ENCODE assay signal across 6 cellular contexts in the genomic region with DNA sequence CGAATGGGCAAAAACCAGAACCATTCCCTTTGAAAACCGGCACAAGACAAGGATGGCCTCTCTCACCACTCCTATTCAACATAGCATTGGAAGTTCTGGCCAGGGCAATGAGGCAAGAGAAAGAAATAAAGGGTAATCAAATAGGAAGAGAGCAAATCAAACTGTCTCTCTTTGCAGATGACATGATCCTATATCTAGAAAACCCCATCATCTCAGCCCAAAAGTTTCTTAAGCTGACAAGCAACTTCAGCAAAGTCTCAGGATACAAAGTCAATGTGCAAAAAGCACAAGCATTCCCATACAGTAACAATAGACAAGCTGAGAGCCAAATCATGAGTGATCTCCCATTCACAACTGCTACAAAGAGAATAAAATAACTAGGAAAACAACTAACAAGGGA. TPM values are rescaled to one million over a fixed set of nuclear protein-coding genes. Genes with fewer than 3 reads are reported as not detected.
DNase-seq lines count a peak whose midpoint lies in the region; ATAC-seq, FAIRE-seq and TF ChIP-seq lines count a peak whose summit lies in the region.
"Not testable (repeated sequence)": the region's sequence is repeated elsewhere in the genome, so short reads cannot be mapped to it uniquely, and the experiment has no call there.

No MANE protein-coding gene starts in this region.

- not testable (repeated sequence) for H3K9me3 ChIP-seq in HCT116 (ENCODE audit: control insufficient read depth in 1 of 2, insufficient read depth in 1 of 2, low read depth in 1 of 2, low read length in 2 of 2); HepG2 (ENCODE audit: low read length)

- CTCF ChIA-PET in Calu3 (lab: Charles Lee); WTC11 (lab: Charles Lee); HepG2 (lab: Yijun Ruan, JAX; ENCODE audit: low intra/inter-chr PET ratio, low total read pairs): not testable (repeated sequence)
- CTCF ChIA-PET in HCT116 (lab: Charles Lee), result interaction anchor here (1.4 kb wide), 1 partner anchor 12 kb away, joined by 3 read pairs; no protein-coding TSS in a partner anchor
- CTCF ChIA-PET in MCF 10A (lab: Yijun Ruan, JAX), result interaction anchor here (0.7 to 2.9 kb wide), 2 partner anchors 233 kb away, joined by 3 to 18 read pairs; no protein-coding TSS in a partner anchor

- intact Hi-C loops in Calu3 (cut with micrococcal nuclease; ENCODE audit: unreplicated experiment); HCT116 (cut with micrococcal nuclease); MCF 10A (cut with micrococcal nuclease); HepG2 (cut with micrococcal nuclease; ENCODE audit: unreplicated experiment): not testable (repeated sequence)

- peak overlapping the region; percentile 31 for H3K27ac ChIP-seq in 22Rv1
- H3K27ac ChIP-seq in HCT116 (ENCODE audit: low read depth, low read length); HepG2 (ENCODE audit: extremely low read length, insufficient read depth, low read length): not testable (repeated sequence)

- H3K4me1 Mint-ChIP-seq in Calu3 (ENCODE audit: low read depth, unreplicated experiment); WTC11; MCF 10A (ENCODE audit: insufficient read depth, unreplicated experiment): not testable (repeated sequence)

- TF ChIP-seq RAD21 in HCT116 (IDR thresholded peaks at IDR 0.05; ENCODE audit: low read depth); HepG2 (CRISPR knock-in tag; IDR thresholded peaks at IDR 0.05): not testable (repeated sequence)

- H3K4me1 ChIP-seq in HCT116 (ENCODE audit: control insufficient read depth in 1 of 2, insufficient read depth in 2 of 2, low read length in 2 of 2), result not testable (repeated sequence)
- H3K4me1 ChIP-seq in HepG2 (ENCODE audit: insufficient read depth, low read length), result peaks cover 17% of the 10 kb centered on the region

- not testable (repeated sequence) for ATAC-seq in HCT116, WTC11
- ATAC-seq in HepG2, result 0 out of 3 replicates have a peak, but pooled peaks have one; percentile 3

- not testable (repeated sequence) for H3K27me3 ChIP-seq in HCT116 (ENCODE audit: insufficient read depth, low read length); HepG2 (ENCODE audit: control insufficient read depth in 1 of 2, insufficient read depth in 2 of 2, low read length in 2 of 2)

- H3K36me3 Mint-ChIP-seq in Calu3 (ENCODE audit: insufficient read depth, unreplicated experiment), result peaks cover 32% of the 10 kb centered on the region
- not testable (repeated sequence) for H3K36me3 Mint-ChIP-seq in WTC11
- H3K36me3 Mint-ChIP-seq in MCF 10A (ENCODE audit: insufficient read depth, unreplicated experiment), result peaks cover 48% of the 10 kb centered on the region

- not testable (repeated sequence) for BruUV-seq in Calu3 (replicated peaks; lab: Mats Ljungman, UMichigan); HCT116 (replicated peaks; lab: Mats Ljungman, UMichigan); MCF 10A (replicated peaks; lab: Mats Ljungman, UMichigan); HepG2 (replicated peaks; lab: Mats Ljungman, UMichigan)

- H2AFZ ChIP-seq in HCT116 (ENCODE audit: low read depth, low read length, poor library complexity, severe bottlenecking); HepG2 (ENCODE audit: low read length): not testable (repeated sequence)

- peak overlapping the region; percentile 6 for H3K27ac Mint-ChIP-seq in Calu3 (ENCODE audit: unreplicated experiment)
- not testable (repeated sequence) for H3K27ac Mint-ChIP-seq in WTC11; MCF 10A (ENCODE audit: low read depth, unreplicated experiment)

- DNase-seq in Calu3; HCT116 (ENCODE audit: low read depth, low spot score); WTC11 (ENCODE audit: low spot score); HepG2 (ENCODE audit: low spot score): not testable (repeated sequence)
- peak; percentile 40 for DNase-seq in MCF 10A (ENCODE audit: unreplicated experiment)

- H3K4me3 Mint-ChIP-seq in Calu3 (ENCODE audit: low read depth, unreplicated experiment); WTC11; MCF 10A (ENCODE audit: unreplicated experiment): not testable (repeated sequence)

- in situ Hi-C loops in HepG2 (cut with HindIII; ENCODE audit: extremely low pct_ligation_motif_present, low pct_unique_long_range_greater_than_20kb), result not testable (repeated sequence)

- peaks cover 32 to 37% of the 10 kb centered on the region in 2 experiments for H3K36me3 ChIP-seq in HCT116 (ENCODE audit: control insufficient read depth in 1 of 2, insufficient read depth in 2 of 2, low read length in 2 of 2)
- not testable (repeated sequence) for H3K36me3 ChIP-seq in HepG2 (replicated peaks in 1 of 2; ENCODE audit: control insufficient read depth in 1 of 2, insufficient read depth in 2 of 2, low read length in 2 of 2)

- H4K20me1 ChIP-seq in HCT116 (ENCODE audit: insufficient read depth), result not testable (repeated sequence)
- peaks cover 18% of the 10 kb centered on the region for H4K20me1 ChIP-seq in HepG2 (ENCODE audit: insufficient read depth, low read length)

- not testable (repeated sequence) for H3K27me3 Mint-ChIP-seq in Calu3 (ENCODE audit: unreplicated experiment); WTC11 (ENCODE audit: low read depth); MCF 10A (ENCODE audit: insufficient read depth, unreplicated experiment)

- not testable (repeated sequence) for TF ChIP-seq EP300 in HepG2 (IDR thresholded peaks at IDR 0.05; ENCODE audit: low read depth in 2 of 2, low read length in 2 of 2); HepG2 (CRISPR knock-in tag; IDR thresholded peaks at IDR 0.05; ENCODE audit: borderline replicate concordance)

- WGBS in HepG2 (ENCODE audit: low lambda C conversion rate), result 21% methylated on average over 2 of the region's 2 CpGs

- not testable (repeated sequence) for FAIRE-seq in HepG2 (lab: Jason Lieb, UNC)

- RAD21 ChIA-PET in HCT116 (lab: Charles Lee; ENCODE audit: low non-redundant PET in 1 of 2, low total read pairs in 2 of 2, uncharacterized antibody in 2 of 2, unreplicated experiment in 2 of 2), result not testable (repeated sequence)

- POLR2A ChIA-PET in HCT116 (lab: Charles Lee); WTC11 (lab: Charles Lee); HepG2 (lab: Yijun Ruan, JAX): not testable (repeated sequence)
- POLR2A ChIA-PET in MCF 10A (lab: Yijun Ruan, JAX), result interaction anchor here (0.8 to 1.6 kb wide), 5 partner anchors 9 to 233 kb away, joined by 3 to 8 read pairs (median 5); no protein-coding TSS in a partner anchor

- not testable (repeated sequence) for H3K4me2 ChIP-seq in HCT116 (ENCODE audit: low read length); HepG2 (ENCODE audit: low read depth, low read length)

- H3K9me2 ChIP-seq in HCT116 (ENCODE audit: insufficient read depth), result not testable (repeated sequence)

- not testable (repeated sequence) for TF ChIP-seq CTCF in 22Rv1 (IDR thresholded peaks at IDR 0.05); Calu3 (IDR thresholded peaks at IDR 0.05; ENCODE audit: unreplicated experiment); HCT116 (IDR thresholded peaks at IDR 0.05 in 2 of 3, conservative IDR thresholded peaks at IDR 0.05 in 1 of 3; ENCODE audit: borderline replicate concordance in 1 of 3, insufficient read depth in 1 of 3, low read depth in 2 of 3, low read length in 2 of 3); WTC11 (IDR thresholded peaks at IDR 0.05); MCF 10A (IDR thresholded peaks at IDR 0.05; ENCODE audit: unreplicated experiment); HepG2 (CRISPR knock-in tag; IDR thresholded peaks at IDR 0.05)

- not testable (repeated sequence) for H3K9me3 Mint-ChIP-seq in Calu3 (ENCODE audit: low read depth, unreplicated experiment); WTC11; MCF 10A (ENCODE audit: unreplicated experiment)

- not testable (repeated sequence) for TF ChIP-seq POLR2A in HCT116 (IDR thresholded peaks at IDR 0.05; ENCODE audit: borderline replicate concordance, extremely low read depth, insufficient read depth, insufficient read length); HepG2 (IDR thresholded peaks at IDR 0.05; ENCODE audit: insufficient read depth in 1 of 2, low read depth in 2 of 2, low read length in 2 of 2)

- peaks cover 29% of the 10 kb centered on the region for H3K79me2 ChIP-seq in HCT116 (ENCODE audit: insufficient read depth, low read length)
- not testable (repeated sequence) for H3K79me2 ChIP-seq in HepG2 (ENCODE audit: insufficient read depth, low read length)

- H3K4me3 ChIP-seq in HCT116 (replicated peaks in 1 of 2; ENCODE audit: low read depth in 1 of 2, low read length in 2 of 2); HepG2 (replicated peaks in 1 of 3; ENCODE audit: insufficient read depth in 1 of 3, low read depth in 2 of 3, low read length in 3 of 3): not testable (repeated sequence)

- H3K9ac ChIP-seq in HCT116 (ENCODE audit: low read length); HepG2 (ENCODE audit: insufficient read depth, low read depth, low read length): not testable (repeated sequence)

RNA-seq across cellular contexts. Expression of gene PTP4A1, which starts 13.4 kb away (rescaled TPM):
- total RNA-seq in Calu3 (2022), result 97.3 and 110 TPM in 2 replicates
- 123 TPM for total RNA-seq in HCT116 (2021; ENCODE audit: unreplicated experiment)
- 47.5 and 61.8 TPM in 2 replicates for polyA plus RNA-seq in HCT116 (2012)
- 51.4 to 56.9 TPM (median 55.0 TPM) in 3 replicates for total RNA-seq in WTC11 (2021)
- total RNA-seq in MCF 10A (2022), result 239 and 382 TPM in 2 replicates
- total RNA-seq in HepG2 (2016; rRNA removed; fragmentation: Illumina TruSeq; extraction: Trizol), result 376 and 681 TPM in 2 replicates
- total RNA-seq in HepG2 (2016; cell fraction: cytosol; rRNA removed; fragmentation: Illumina TruSeq; extraction: Trizol; ENCODE audit: low read depth), result 72.5 and 82.8 TPM in 2 replicates
- total RNA-seq in HepG2 (2016; cell fraction: insoluble cytoplasmic fraction; rRNA removed; fragmentation: Illumina TruSeq; extraction: Trizol), result 381 and 654 TPM in 2 replicates
- total RNA-seq in HepG2 (2016; cell fraction: membrane; rRNA removed; fragmentation: Illumina TruSeq; extraction: Trizol), result 431 TPM in 2 replicates
- 336 and 365 TPM in 2 replicates for total RNA-seq in HepG2 (2016; cell fraction: nucleus; rRNA removed; fragmentation: Illumina TruSeq; extraction: Trizol)
- 127 and 141 TPM in 2 replicates for polyA plus RNA-seq in HepG2 (2011; rRNA removed)
- polyA plus RNA-seq in HepG2 (2011; cell fraction: cytosol; rRNA removed), result 61.2 and 126 TPM in 2 replicates
- polyA plus RNA-seq in HepG2 (2011; cell fraction: nucleus; rRNA removed), result 48.0 and 68.5 TPM in 2 replicates
- polyA plus RNA-seq in HepG2 (2012), result 273 TPM in 2 replicates
- polyA plus RNA-seq in HepG2 (2016; cell fraction: cytosol; fragmentation: Illumina TruSeq; extraction: Trizol; ENCODE audit: low read depth), result 53.9 and 75.2 TPM in 2 replicates
- 710 and 726 TPM in 2 replicates for polyA plus RNA-seq in HepG2 (2016; cell fraction: insoluble cytoplasmic fraction; fragmentation: Illumina TruSeq; extraction: Trizol; ENCODE audit: low read depth)
- 254 and 286 TPM in 2 replicates for polyA plus RNA-seq in HepG2 (2016; cell fraction: membrane; fragmentation: Illumina TruSeq; extraction: Trizol; ENCODE audit: low read depth)
- 411 and 435 TPM in 2 replicates for polyA plus RNA-seq in HepG2 (2016; cell fraction: nucleus; fragmentation: Illumina TruSeq; extraction: Trizol; ENCODE audit: insufficient read depth, low read depth)
- polyA minus RNA-seq in HepG2 (2011; rRNA and poly(A)+ RNA removed; ENCODE audit: low replicate concordance), result 36.0 and 84.0 TPM in 2 replicates
- 187 and 229 TPM in 2 replicates for polyA minus RNA-seq in HepG2 (2011; cell fraction: cytosol; rRNA and poly(A)+ RNA removed)
- 195 and 232 TPM in 2 replicates for polyA minus RNA-seq in HepG2 (2011; cell fraction: nucleus; rRNA and poly(A)+ RNA removed)

RNA-seq across cellular contexts. Expression of gene PHF3, which starts 50.0 kb away (rescaled TPM):
- 45.6 and 46.6 TPM in 2 replicates for total RNA-seq in Calu3 (2022)
- 51.1 TPM for total RNA-seq in HCT116 (2021; ENCODE audit: unreplicated experiment)
- polyA plus RNA-seq in HCT116 (2012), result 8.7 and 12.7 TPM in 2 replicates
- total RNA-seq in WTC11 (2021), result 50.2 to 56.4 TPM (median 52.6 TPM) in 3 replicates
- total RNA-seq in MCF 10A (2022), result 41.0 and 46.4 TPM in 2 replicates
- total RNA-seq in HepG2 (2016; rRNA removed; fragmentation: Illumina TruSeq; extraction: Trizol), result 70.4 and 96.2 TPM in 2 replicates
- 12.4 and 15.1 TPM in 2 replicates for total RNA-seq in HepG2 (2016; cell fraction: cytosol; rRNA removed; fragmentation: Illumina TruSeq; extraction: Trizol; ENCODE audit: low read depth)
- 65.9 and 83.2 TPM in 2 replicates for total RNA-seq in HepG2 (2016; cell fraction: insoluble cytoplasmic fraction; rRNA removed; fragmentation: Illumina TruSeq; extraction: Trizol)
- total RNA-seq in HepG2 (2016; cell fraction: membrane; rRNA removed; fragmentation: Illumina TruSeq; extraction: Trizol), result 28.6 and 32.3 TPM in 2 replicates
- total RNA-seq in HepG2 (2016; cell fraction: nucleus; rRNA removed; fragmentation: Illumina TruSeq; extraction: Trizol), result 158 and 181 TPM in 2 replicates
- 14.9 and 19.8 TPM in 2 replicates for polyA plus RNA-seq in HepG2 (2011; rRNA removed)
- polyA plus RNA-seq in HepG2 (2011; cell fraction: cytosol; rRNA removed), result 8.2 and 12.4 TPM in 2 replicates
- 16.7 and 17.3 TPM in 2 replicates for polyA plus RNA-seq in HepG2 (2011; cell fraction: nucleus; rRNA removed)
- polyA plus RNA-seq in HepG2 (2012), result 34.1 and 42.7 TPM in 2 replicates
- polyA plus RNA-seq in HepG2 (2016; cell fraction: cytosol; fragmentation: Illumina TruSeq; extraction: Trizol; ENCODE audit: low read depth), result 0.59 and 0.80 TPM in 2 replicates
- 38.7 and 39.9 TPM in 2 replicates for polyA plus RNA-seq in HepG2 (2016; cell fraction: insoluble cytoplasmic fraction; fragmentation: Illumina TruSeq; extraction: Trizol; ENCODE audit: low read depth)
- polyA plus RNA-seq in HepG2 (2016; cell fraction: membrane; fragmentation: Illumina TruSeq; extraction: Trizol; ENCODE audit: low read depth), result 2.3 and 2.9 TPM in 2 replicates
- polyA plus RNA-seq in HepG2 (2016; cell fraction: nucleus; fragmentation: Illumina TruSeq; extraction: Trizol; ENCODE audit: insufficient read depth, low read depth), result 68.3 and 69.3 TPM in 2 replicates
- 20.9 and 41.8 TPM in 2 replicates for polyA minus RNA-seq in HepG2 (2011; rRNA and poly(A)+ RNA removed; ENCODE audit: low replicate concordance)
- polyA minus RNA-seq in HepG2 (2011; cell fraction: cytosol; rRNA and poly(A)+ RNA removed), result 57.3 and 65.6 TPM in 2 replicates
- polyA minus RNA-seq in HepG2 (2011; cell fraction: nucleus; rRNA and poly(A)+ RNA removed), result 272 and 293 TPM in 2 replicates
